8 cellular contexts compared by ENCODE assay signal in genomic region chr19:39480337-39481228, GRCh38. TPM values are rescaled to one million over a fixed set of nuclear protein-coding genes. Genes with fewer than 3 reads are reported as not detected.
DNase-seq lines count a peak whose midpoint lies in the region; ATAC-seq, FAIRE-seq and TF ChIP-seq lines count a peak whose summit lies in the region.

TIMM50 (plus strand) TSS chr19:39480838; CDS start chr19:39480854, 16 bp downstream.

- peaks cover 17 to 20% (median 19%) of the 10 kb centered on the region in 3 donors for H3K4me1 Mint-ChIP-seq in IgD-negative memory B cell

- intact Hi-C loops in endothelial cell of umbilical vein (cut with micrococcal nuclease) = loop anchor here (1.0 to 2.0 kb wide), 3 partner anchors 18 to 44 kb away; partner anchors contain the start of genes DLL3 and SUPT5H

- CTCF ChIA-PET in endothelial cell of umbilical vein (lab: Charles Lee) = interaction anchor here (1.0 to 1.2 kb wide), 2 partner anchors 52 to 54 kb away, joined by 4 to 5 read pairs; partner anchors contain the start of gene EID2B

- peak; percentile 39 for DNase-seq in D721Med (ENCODE audit: insufficient read length, low spot score)
- DNase-seq in OCI-M1 (lab: John Stamatoyannopoulos, UW) = peak; percentile 100
- peak; percentile 98 for DNase-seq in activated T-cell treated with anti-CD3 and anti-CD28 coated beads for 1 hour (ENCODE audit: low read depth)
- DNase-seq in endothelial cell of umbilical vein (ENCODE audit: low read depth, low spot score) = peak; percentile 95
- DNase-seq in middle frontal gyrus (ENCODE audit: extremely low spot score, low spot score) = peak; percentile 87
- peak; percentile 92 to 96 for DNase-seq in stimulated activated CD8-positive, alpha-beta memory T cell treated with anti-CD3 and anti-CD28 coated beads, Interleukin-2, amount 100 ng/mL, for 1 hour (ENCODE audit: low read depth in 2 of 2)

- dilution Hi-C loops in endothelial cell of umbilical vein (cut with MboI; ENCODE audit: extremely low pct_ligation_motif_present, low sequenced_read_pairs) = no loop called here

- H3K36me3 Mint-ChIP-seq in IgD-negative memory B cell = peaks cover 6% of the 10 kb centered on the region

- FAIRE-seq in D721Med (lab: Jason Lieb, UNC) (no peak), endothelial cell of umbilical vein (lab: Jason Lieb, UNC) (peak; percentile 96)

- H3K27me3 Mint-ChIP-seq in IgD-negative memory B cell = no peaks in the 10 kb centered on the region

- H3K9me3 ChIP-seq in endothelial cell of umbilical vein (replicated peaks; ENCODE audit: control insufficient read depth, insufficient read depth, low read length) = no peaks in the 10 kb centered on the region

- TF ChIP-seq POLR2A in endothelial cell of umbilical vein (IDR thresholded peaks at IDR 0.05; ENCODE audit: low read depth, low read length) = peak; percentile 70

- BruUV-seq in endothelial cell of umbilical vein (replicated peaks; lab: Mats Ljungman, UMichigan) = TSS peak; percentile 37

- no peaks in the 10 kb centered on the region for H4K20me1 ChIP-seq in endothelial cell of umbilical vein (replicated peaks; ENCODE audit: control insufficient read depth, extremely low read depth, insufficient read depth, low read length)

- peaks cover 9 to 15% of the 10 kb centered on the region in 2 experiments for H3K36me3 ChIP-seq in endothelial cell of umbilical vein (ENCODE audit: control insufficient read depth in 2 of 2, extremely low read depth in 1 of 2, insufficient read depth in 2 of 2, low read length in 2 of 2)

- peak within 1 kb of the TSS; percentile 98 for H3K9ac ChIP-seq in endothelial cell of umbilical vein (replicated peaks; ENCODE audit: extremely low read depth, insufficient read depth, low read length)

- H3K4me3 Mint-ChIP-seq in IgD-negative memory B cell = peak within 1 kb of the TSS; percentile 81 to 97 (median 94)

- peak within 1 kb of the TSS; percentile 97 for H2AFZ ChIP-seq in endothelial cell of umbilical vein (ENCODE audit: low read depth, low read length)

- H3K27me3 ChIP-seq in endothelial cell of umbilical vein (ENCODE audit: control insufficient read depth in 2 of 2, insufficient read depth in 2 of 2, low read length in 2 of 2) = no peaks in the 10 kb centered on the region

- no peaks in the 10 kb centered on the region for H3K9me1 ChIP-seq in endothelial cell of umbilical vein (replicated peaks; ENCODE audit: control insufficient read depth, extremely low read depth, insufficient read depth, low read length)

- POLR2A ChIA-PET in endothelial cell of umbilical vein (lab: Charles Lee) = interaction anchor here (0.8 to 1.0 kb wide), 2 partner anchors 38 to 45 kb away, joined by 3 read pairs; partner anchors contain the start of gene RPS16

- H3K4me3 ChIP-seq in endothelial cell of umbilical vein (replicated peaks in 1 of 3; ENCODE audit: insufficient read depth in 1 of 3, low read depth in 1 of 3, low read length in 3 of 3) = peak within 1 kb of the TSS; percentile 77 to 100 (median 88)

- ATAC-seq in GM21528 (IDR thresholded peaks at IDR 0.05; ENCODE audit: low FRiP score, unreplicated experiment) = peak; percentile 80

- peaks cover 19% of the 10 kb centered on the region for H3K79me2 ChIP-seq in endothelial cell of umbilical vein (ENCODE audit: control insufficient read depth, insufficient read depth, low read length)

- peak within 1 kb of the TSS; percentile 79 for H3K4me2 ChIP-seq in endothelial cell of umbilical vein (ENCODE audit: insufficient read depth, low read length)

- peaks cover 16% of the 10 kb centered on the region for H3K4me1 ChIP-seq in endothelial cell of umbilical vein (ENCODE audit: control insufficient read depth, extremely low read depth, insufficient read depth, low read length)

- peak within 1 kb of the TSS; percentile 66 to 95 (median 78) for H3K27ac Mint-ChIP-seq in IgD-negative memory B cell

- peak within 1 kb of the TSS; percentile 71 for H3K27ac ChIP-seq in endothelial cell of umbilical vein (ENCODE audit: insufficient read depth, low read depth, low read length)

- H3K9me3 Mint-ChIP-seq in IgD-negative memory B cell = no peaks in the 10 kb centered on the region

- TF ChIP-seq CTCF in D721Med (IDR thresholded peaks at IDR 0.05; ENCODE audit: insufficient read depth, missing control alignments) = no peak
- no peak for TF ChIP-seq CTCF in endothelial cell of umbilical vein (IDR thresholded peaks at IDR 0.05; ENCODE audit: extremely low read depth in 1 of 2, insufficient read depth in 1 of 2, low read depth in 1 of 2, low read length in 2 of 2)

TF ChIP-seq in endothelial cell of umbilical vein, 7 proteins besides CTCF, POLR2A, EP300 and RAD21:
- peak; percentile 88 for TF ChIP-seq POLR2AphosphoS5 (IDR thresholded peaks at IDR 0.05; ENCODE audit: insufficient read depth, low read depth, low read length)
- TF ChIP-seq FOS (IDR thresholded peaks at IDR 0.05; ENCODE audit: borderline replicate concordance, insufficient read depth, low read length) = no peak
TF ChIP-seq in endothelial cell of umbilical vein: peak in this region for 1.

RNA-seq across cellular contexts. Expression of gene TIMM50, which starts in this region (rescaled TPM):
- polyA plus RNA-seq in IgD-negative memory B cell = 56.8 TPM
- 85.7 and 86.1 TPM in 2 replicates for total RNA-seq in endothelial cell of umbilical vein
- 118 and 124 TPM in 2 replicates for polyA plus RNA-seq in endothelial cell of umbilical vein
- polyA plus RNA-seq in endothelial cell of umbilical vein (2011; cell fraction: cytosol; rRNA removed) = 87.9 and 99.0 TPM in 2 replicates
- 107 TPM in 2 replicates for polyA plus RNA-seq in endothelial cell of umbilical vein (2011; cell fraction: nucleus; rRNA removed)
- 117 and 118 TPM in 2 replicates for polyA plus RNA-seq in endothelial cell of umbilical vein (2012)
- 69.4 and 108 TPM in 2 replicates for polyA minus RNA-seq in endothelial cell of umbilical vein
- polyA minus RNA-seq in endothelial cell of umbilical vein (2011; cell fraction: cytosol; rRNA and poly(A)+ RNA removed) = 81.6 TPM
- 38.4 and 40.2 TPM in 2 replicates for polyA minus RNA-seq in endothelial cell of umbilical vein (2011; cell fraction: nucleus; rRNA and poly(A)+ RNA removed)

Comparison
In these comparisons a context has a peak if more than half of its experiments do, and no peak if none do; other contexts are left out.
1. Peak in every context shown above with its lines: DNase-seq, ATAC-seq, H3K4me3 ChIP-seq and H3K27ac ChIP-seq.
2. DNase-seq: peak in every context shown above with its lines; median percentile 100 in OCI-M1; 98 in activated T-cell treated with anti-CD3 and anti-CD28 coated beads for 1 hour; 95 in endothelial cell of umbilical vein; 94 in stimulated activated CD8-positive, alpha-beta memory T cell treated with anti-CD3 and anti-CD28 coated beads, Interleukin-2, amount 100 ng/mL, for 1 hour; 87 in middle frontal gyrus; 39 in D721Med.